ENCODE assay signal across 8 cellular contexts in genomic region chr14:91858536-91859275, GRCh38. TPM values are rescaled to one million over a fixed set of nuclear protein-coding genes. Genes with fewer than 3 reads are reported as not detected.
DNase-seq lines count a peak whose midpoint lies in the region; ATAC-seq, FAIRE-seq and TF ChIP-seq lines count a peak whose summit lies in the region.

No MANE protein-coding gene starts in this region.

- no peaks in the 10 kb centered on the region for H3K9me3 ChIP-seq in parathyroid adenoma (ENCODE audit: control insufficient read depth, low read length)

- no peak overlapping the region for H3K4me2 ChIP-seq in parathyroid adenoma (ENCODE audit: low read length)

- no peaks in the 10 kb centered on the region for H3K79me2 ChIP-seq in parathyroid adenoma

- H3K4me3 Mint-ChIP-seq in Calu3 (ENCODE audit: low read depth, unreplicated experiment): no peak overlapping the region

- H3K4me1 ChIP-seq in parathyroid adenoma: peaks cover 4% of the 10 kb centered on the region

- no peak for FAIRE-seq in HTR-8/SVneo (lab: Jason Lieb, UNC)

- CTCF ChIA-PET in Calu3 (lab: Charles Lee): interaction anchor here (0.6 to 1.9 kb wide), 8 partner anchors 13 to 326 kb away, joined by 4 to 19 read pairs (median 4); no protein-coding TSS in a partner anchor

- H2AFZ ChIP-seq in parathyroid adenoma: peak overlapping the region; percentile 29

- H3K27ac Mint-ChIP-seq in Calu3 (ENCODE audit: unreplicated experiment): peak overlapping the region; percentile 58

- ATAC-seq in GM19438 (IDR thresholded peaks at IDR 0.05; ENCODE audit: low read depth, unreplicated experiment): peak; percentile 72
- no peak for ATAC-seq in HG02588 (IDR thresholded peaks at IDR 0.05; ENCODE audit: unreplicated experiment)

- H3K36me3 ChIP-seq in parathyroid adenoma (ENCODE audit: control insufficient read depth, insufficient read depth, low read length): no peaks in the 10 kb centered on the region

- no peaks in the 10 kb centered on the region for H3K9me3 Mint-ChIP-seq in Calu3 (ENCODE audit: low read depth, unreplicated experiment)

- TF ChIP-seq CTCF in Calu3 (IDR thresholded peaks at IDR 0.05; ENCODE audit: unreplicated experiment) (no peak), parathyroid adenoma (IDR thresholded peaks at IDR 0.05) (no peak)

- H3K27ac ChIP-seq in parathyroid adenoma: no peak overlapping the region

- H3K27me3 Mint-ChIP-seq in Calu3 (ENCODE audit: unreplicated experiment): peaks cover 11% of the 10 kb centered on the region

- no peak overlapping the region for H3K4me3 ChIP-seq in parathyroid adenoma (ENCODE audit: low read depth, low read length)

- intact Hi-C loops in Calu3 (cut with micrococcal nuclease; ENCODE audit: unreplicated experiment): loop anchor here (5.0 kb wide), 1 partner anchor 206 kb away; no protein-coding TSS in a partner anchor

- no peak overlapping the region for H3K9ac ChIP-seq in parathyroid adenoma

- no peaks in the 10 kb centered on the region for H3K36me3 Mint-ChIP-seq in Calu3 (ENCODE audit: insufficient read depth, unreplicated experiment)

- DNase-seq in Calu3 (peak; percentile 63), HTR-8/SVneo (ENCODE audit: insufficient read length, low spot score) (peak; percentile 32), astrocyte of the hippocampus (ENCODE audit: low read depth, low spot score) (peak; percentile 17), D341Med (ENCODE audit: low spot score) (no peak), dermis blood vessel endothelial cell (no peak)

- no TSS peak for BruUV-seq in Calu3 (replicated peaks; lab: Mats Ljungman, UMichigan)

- peaks cover 17% of the 10 kb centered on the region for H3K4me1 Mint-ChIP-seq in Calu3 (ENCODE audit: low read depth, unreplicated experiment)

- H3K27me3 ChIP-seq in parathyroid adenoma (ENCODE audit: control insufficient read depth, insufficient read depth, low read length): no peaks in the 10 kb centered on the region

RNA-seq across cellular contexts. Expression of gene TC2N, which starts 8.6 kb away (rescaled TPM):
- total RNA-seq in Calu3 (2022) (82.7 and 86.6 TPM in 2 replicates), dermis blood vessel endothelial cell (16.8 and 24.2 TPM in 2 replicates)

Comparison
In these comparisons a context has a peak if more than half of its experiments do, and no peak if none do; other contexts are left out.
1. DNase-seq: peak in Calu3 (single experiment), HTR-8/SVneo (single experiment) and astrocyte of the hippocampus (single experiment); none in D341Med (single experiment) and dermis blood vessel endothelial cell (single experiment).